19 cellular contexts compared by ENCODE assay signal in genomic region chr1:75482951-75483350, GRCh38.
DNase-seq lines count a peak whose midpoint lies in the region; ATAC-seq and TF ChIP-seq lines count a peak whose summit lies in the region.
"Had no signal": no experiment of that assay in that cellular context is flagged by ENCODE, and none has a peak within 500 bp of the region (broad histone marks: within the 10 kb centered on the region; RNA-seq: fewer than 3 reads in every experiment).

No MANE protein-coding gene starts in this region.

- no peak overlapping the region for H2AFZ ChIP-seq in PC-3 (ENCODE audit: low read length)
- H2AFZ ChIP-seq: GM23248 had no signal

- intact Hi-C loops in PC-3 (cut with micrococcal nuclease), result no loop called here

- no peak for ATAC-seq in PC-3
- ATAC-seq in GM21717 (IDR thresholded peaks at IDR 0.05; ENCODE audit: unreplicated experiment), result no peak
- no peak for ATAC-seq in stimulated activated naive CD8-positive, alpha-beta T cell treated with anti-CD3 and anti-CD28 coated beads, Interleukin-15, Interleukin-2, amounts not matched to agents 100 U/mL and 50 U/mL, for 24 hours
- ATAC-seq: A549 had no signal

- H3K4me2 ChIP-seq in PC-3 (ENCODE audit: low read length), result no peak overlapping the region
- H3K4me2 ChIP-seq: A549, BLaER1, SK-N-SH had no signal

- no peaks in the 10 kb centered on the region for H4K20me1 ChIP-seq in PC-3 (ENCODE audit: low read length)
- H4K20me1 ChIP-seq: BLaER1 had no signal

- no TSS peak for BruUV-seq in PC-3 (replicated peaks; lab: Mats Ljungman, UMichigan)

- no peak overlapping the region for H3K9ac ChIP-seq in PC-3 (ENCODE audit: low read length)
- H3K9ac ChIP-seq: BLaER1, GM23248, SK-N-SH had no signal

- DNase-seq in DMS153 treated with DMSO at 0.1 percent for 48 hours (lab: John Stamatoyannopoulos, UW; ENCODE audit: unreplicated experiment), result peak; percentile 44
- peak; percentile 40 for DNase-seq in NCI-H1417 treated with DMSO at 0.1 percent for 48 hours (lab: John Stamatoyannopoulos, UW)
- peak; percentile 58 for DNase-seq in NCI-H774 (lab: John Stamatoyannopoulos, UW)
- peak; percentile 37 for DNase-seq in glomerular endothelial cell (ENCODE audit: extremely low read depth, low read depth, low spot score)
- no peak for DNase-seq in PC-3
- DNase-seq in stimulated activated naive CD8-positive, alpha-beta T cell treated with anti-CD3 and anti-CD28 coated beads, Interleukin-15, Interleukin-2, amounts not matched to agents 100 U/mL and 50 U/mL, for 24 hours, result no peak
- DNase-seq: Calu3; CD4-positive, alpha-beta memory T cell; DMS79 treated with DMSO at 0.1 percent for 48 hours; GM23248; HCEC 1CT; KG1; NCI-H1694; NCI-H2081 treated with DMSO at 0.1 percent for 48 hours; Right ventricle myocardium superior; SK-N-SH had no signal

- no peak overlapping the region for H3K27ac ChIP-seq in PC-3 (ENCODE audit: low read length)
- H3K27ac ChIP-seq: A549, BLaER1, GM23248 had no signal

- no peaks in the 10 kb centered on the region for H3K9me2 ChIP-seq in PC-3 (replicated peaks; ENCODE audit: low read length)
- H3K9me2 ChIP-seq: SK-N-SH had no signal

- no peaks in the 10 kb centered on the region for H3K36me3 ChIP-seq in PC-3 (ENCODE audit: low read depth, low read length)
- H3K36me3 ChIP-seq: BLaER1 had no signal

- no peaks in the 10 kb centered on the region for H3K9me3 ChIP-seq in PC-3 (ENCODE audit: low read length)
- H3K9me3 ChIP-seq: A549, SK-N-SH had no signal

- CTCF ChIA-PET in PC-3 (lab: Charles Lee), result no interaction called here

- no peak overlapping the region for H3K4me3 ChIP-seq in PC-3 (ENCODE audit: low read length)
- H3K4me3 ChIP-seq: A549, BLaER1, GM23248 had no signal

- H3K27me3 ChIP-seq in PC-3 (ENCODE audit: low read length), result no peaks in the 10 kb centered on the region
- H3K27me3 ChIP-seq: BLaER1 had no signal

- H3K79me2 ChIP-seq in PC-3 (ENCODE audit: low read length), result no peaks in the 10 kb centered on the region

- TF ChIP-seq CTCF in PC-3 (conservative IDR thresholded peaks at IDR 0.05; ENCODE audit: low read depth, low read length), result no peak

- POLR2A ChIA-PET in PC-3 (lab: Charles Lee; ENCODE audit: unreplicated experiment), result no interaction called here

- H3K4me1 ChIP-seq in PC-3 (ENCODE audit: insufficient read depth, low read length), result no peaks in the 10 kb centered on the region
- H3K4me1 ChIP-seq: A549 had no signal

- no peaks in the 10 kb centered on the region for H3F3A ChIP-seq in PC-3 (ENCODE audit: low read length, unreplicated experiment)

Comparison
In these comparisons a context has a peak if more than half of its experiments do, and no peak if none do; other contexts are left out.
1. DNase-seq: peak in DMS153 treated with DMSO at 0.1 percent for 48 hours (single experiment), NCI-H1417 treated with DMSO at 0.1 percent for 48 hours (single experiment), NCI-H774 (single experiment) and glomerular endothelial cell (single experiment); none in PC-3 (single experiment) and stimulated activated naive CD8-positive, alpha-beta T cell treated with anti-CD3 and anti-CD28 coated beads, Interleukin-15, Interleukin-2, amounts not matched to agents 100 U/mL and 50 U/mL, for 24 hours (single experiment).